Comparison of ENCODE assay signal across 12 cellular contexts in the genomic region with DNA sequence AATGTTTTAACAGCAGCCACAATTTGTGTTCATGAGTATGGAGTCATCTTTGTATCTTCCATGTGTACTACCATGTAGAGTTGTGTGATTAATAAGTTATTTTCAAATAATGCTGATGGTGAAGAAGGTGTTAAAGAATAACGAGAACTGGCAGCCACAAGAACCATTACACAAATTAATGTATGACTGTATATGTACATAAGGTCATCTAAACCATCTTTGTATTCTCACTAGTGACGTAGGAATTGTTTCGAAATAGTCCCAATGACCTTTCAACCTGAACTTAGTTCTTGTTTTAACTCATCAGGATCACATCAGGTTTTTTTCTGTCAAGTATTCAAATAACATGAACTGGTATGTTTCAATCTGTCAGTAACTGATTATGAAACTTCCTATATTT. TPM values are rescaled to one million over a fixed set of nuclear protein-coding genes. Genes with fewer than 3 reads are reported as not detected.
DNase-seq lines count a peak whose midpoint lies in the region; ATAC-seq and TF ChIP-seq lines count a peak whose summit lies in the region.
"Had no signal": no experiment of that assay in that cellular context is flagged by ENCODE, and none has a peak within 500 bp of the region (broad histone marks: within the 10 kb centered on the region; RNA-seq: fewer than 3 reads in every experiment).

No MANE protein-coding gene starts in this region.

- H3K4me3 ChIP-seq in fibroblast of pulmonary artery (replicated peaks; ENCODE audit: low read depth, low read length), result no peak overlapping the region
- H3K4me3 ChIP-seq: ovary had no signal

- H3K36me3 Mint-ChIP-seq in activated CD4-positive, alpha-beta memory T cell treated with anti-CD3 and anti-CD28 coated beads for 36 hours, result no peaks in the 10 kb centered on the region

- CTCF ChIA-PET in activated CD4-positive, alpha-beta memory T cell treated with anti-CD3 and anti-CD28 coated beads for 36 hours (lab: Charles Lee), result no interaction called here

- intact Hi-C loops in activated CD4-positive, alpha-beta memory T cell treated with anti-CD3 and anti-CD28 coated beads for 36 hours (cut with micrococcal nuclease), result no loop called here

- no peak for TF ChIP-seq CTCF in fibroblast of pulmonary artery (IDR thresholded peaks at IDR 0.05; ENCODE audit: low read length, missing control alignments)

- H3K27me3 Mint-ChIP-seq in activated CD4-positive, alpha-beta memory T cell treated with anti-CD3 and anti-CD28 coated beads for 36 hours, result no peaks in the 10 kb centered on the region
- H3K27me3 Mint-ChIP-seq: dendritic cell treated with granulocyte-macrophage colony-stimulating factor and Interleukin-4, amounts not matched to agents 40 ng/mL and 50 ng/mL, for 4 days had no signal

- H3K4me3 Mint-ChIP-seq in activated CD4-positive, alpha-beta memory T cell treated with anti-CD3 and anti-CD28 coated beads for 36 hours, result no peak overlapping the region
- H3K4me3 Mint-ChIP-seq: dendritic cell treated with granulocyte-macrophage colony-stimulating factor and Interleukin-4, amounts not matched to agents 40 ng/mL and 50 ng/mL, for 4 days had no signal

- no peak overlapping the region for H3K27ac Mint-ChIP-seq in activated CD4-positive, alpha-beta memory T cell treated with anti-CD3 and anti-CD28 coated beads for 36 hours
- H3K27ac Mint-ChIP-seq: dendritic cell treated with granulocyte-macrophage colony-stimulating factor and Interleukin-4, amounts not matched to agents 40 ng/mL and 50 ng/mL, for 4 days had no signal

- no peaks in the 10 kb centered on the region for H3K4me1 Mint-ChIP-seq in activated CD4-positive, alpha-beta memory T cell treated with anti-CD3 and anti-CD28 coated beads for 36 hours (ENCODE audit: low read depth)

- H3K9me3 Mint-ChIP-seq in activated CD4-positive, alpha-beta memory T cell treated with anti-CD3 and anti-CD28 coated beads for 36 hours, result no peaks in the 10 kb centered on the region
- H3K9me3 Mint-ChIP-seq: dendritic cell treated with granulocyte-macrophage colony-stimulating factor and Interleukin-4, amounts not matched to agents 40 ng/mL and 50 ng/mL, for 4 days had no signal

- peak; percentile 40 for DNase-seq in fibroblast of pulmonary artery (ENCODE audit: low read depth)
- no peak for DNase-seq in activated CD4-positive, alpha-beta memory T cell treated with anti-CD3 and anti-CD28 coated beads for 36 hours
- no peak for DNase-seq in midbrain (lab: John Stamatoyannopoulos, UW)
- no peak for DNase-seq in stimulated activated CD4-positive, alpha-beta T cell treated with anti-CD3 and anti-CD28 coated beads, Interleukin-4, amount 100 ng/mL, for 24 hours
- DNase-seq in hepatic stellate cell (ENCODE audit: low spot score), result no peak
- DNase-seq: Calu3, NCI-H2029 treated with DMSO at 0.1 percent for 48 hours, ovary had no signal

- POLR2A ChIA-PET in activated CD4-positive, alpha-beta memory T cell treated with anti-CD3 and anti-CD28 coated beads for 36 hours (lab: Charles Lee), result no interaction called here

- ATAC-seq in GM18517 (IDR thresholded peaks at IDR 0.05; ENCODE audit: unreplicated experiment), result peak; percentile 99
- ATAC-seq in GM21526 (IDR thresholded peaks at IDR 0.05; ENCODE audit: low FRiP score, unreplicated experiment), result peak; percentile 91
- peak; percentile 98 for ATAC-seq in HG03175 (IDR thresholded peaks at IDR 0.05; ENCODE audit: unreplicated experiment)

RNA-seq across cellular contexts. Expression of a gene that starts 48.3 kb away (rescaled TPM):
- 10 to 100 TPM; 12.2 to 14.3 TPM for total RNA-seq in activated CD4-positive, alpha-beta memory T cell treated with anti-CD3 and anti-CD28 coated beads for 36 hours
